8 cellular contexts compared by ENCODE assay signal in the genomic region with DNA sequence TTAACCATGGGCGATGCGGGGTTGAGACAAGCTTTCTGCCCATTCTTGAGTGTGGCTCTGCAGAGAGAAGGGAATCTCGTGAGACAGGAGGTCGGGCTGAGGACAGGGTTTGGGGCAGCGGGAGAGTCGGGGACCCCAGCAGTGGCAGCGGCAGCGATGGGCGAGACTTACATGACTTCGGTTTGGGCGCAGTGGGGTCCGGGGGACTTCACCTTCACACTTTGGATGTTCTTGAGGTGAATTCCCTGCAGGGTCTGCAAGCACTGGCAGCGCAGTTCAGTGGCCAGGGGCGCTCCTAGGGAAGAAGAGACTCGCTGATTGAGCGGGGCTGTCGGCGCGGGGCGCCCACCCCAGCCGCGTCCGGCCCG. TPM values are rescaled to one million over a fixed set of nuclear protein-coding genes. Genes with fewer than 3 reads are reported as not detected.
DNase-seq lines count a peak whose midpoint lies in the region; ATAC-seq lines count a peak whose summit lies in the region.

No MANE protein-coding gene starts in this region.

- no peaks in the 10 kb centered on the region for H3K79me1 ChIP-seq in mesenchymal stem cell (replicated peaks; ENCODE audit: low read length, poor library complexity, severe bottlenecking)

- peaks cover 9% of the 10 kb centered on the region for H3K4me1 Mint-ChIP-seq in activated naive CD4-positive, alpha-beta T cell treated with anti-CD3 and anti-CD28 coated beads, Interleukin-2, amount 10 ng/mL, durations not matched to agents 7 days and 5 days

- H3K27me3 ChIP-seq in mesenchymal stem cell (ENCODE audit: control insufficient read depth in 1 of 2, insufficient read depth in 1 of 2, low read length in 2 of 2), result no peaks in the 10 kb centered on the region

- peak overlapping the region; percentile 60 for H3K4me3 Mint-ChIP-seq in activated naive CD4-positive, alpha-beta T cell treated with anti-CD3 and anti-CD28 coated beads, Interleukin-2, amount 10 ng/mL, durations not matched to agents 7 days and 5 days

- H4K91ac ChIP-seq in mesenchymal stem cell (ENCODE audit: low read length), result peak overlapping the region; percentile 70

- no peak for DNase-seq in activated naive CD4-positive, alpha-beta T cell treated with anti-CD3 and anti-CD28 coated beads, Interleukin-2, amount 10 ng/mL, durations not matched to agents 7 days and 5 days
- no peak for DNase-seq in activated naive CD4-positive, alpha-beta T cell treated with anti-CD3 and anti-CD28 coated beads, Interleukin-2, amount 50 U/mL, for 16 hours
- peak; percentile 62 for DNase-seq in mesenchymal stem cell
- no peak for DNase-seq in SHP77 (lab: John Stamatoyannopoulos, UW)
- no peak for DNase-seq in stimulated activated CD4-positive, alpha-beta T cell treated with anti-CD3 and anti-CD28 coated beads, Interleukin-15, amount 100 ng/mL, for 24 hours

- peak overlapping the region in 1 of 2 experiments; percentile 20 for H3K14ac ChIP-seq in mesenchymal stem cell (ENCODE audit: low read length in 2 of 2)

- H3K9me3 Mint-ChIP-seq in activated naive CD4-positive, alpha-beta T cell treated with anti-CD3 and anti-CD28 coated beads, Interleukin-2, amount 10 ng/mL, durations not matched to agents 7 days and 5 days, result no peaks in the 10 kb centered on the region

- CTCF ChIA-PET in activated naive CD4-positive, alpha-beta T cell treated with anti-CD3 and anti-CD28 coated beads, Interleukin-2, amount 10 ng/mL, durations not matched to agents 7 days and 5 days (lab: Charles Lee), result no interaction called here

- H3K36me3 ChIP-seq in mesenchymal stem cell (ENCODE audit: control insufficient read depth in 1 of 2, insufficient read depth in 2 of 2, low read depth in 1 of 2, low read length in 2 of 2) (no peaks in the 10 kb centered on the region), urinary bladder (ENCODE audit: insufficient read depth) (no peaks in the 10 kb centered on the region)

- ATAC-seq in GM21737 (IDR thresholded peaks at IDR 0.05; ENCODE audit: unreplicated experiment), result no peak

- H3K36me3 Mint-ChIP-seq in activated naive CD4-positive, alpha-beta T cell treated with anti-CD3 and anti-CD28 coated beads, Interleukin-2, amount 10 ng/mL, durations not matched to agents 7 days and 5 days, result no peaks in the 10 kb centered on the region

- H2AK5ac ChIP-seq in mesenchymal stem cell (ENCODE audit: low read length, severe bottlenecking), result no peak overlapping the region

- H3K18ac ChIP-seq in mesenchymal stem cell (ENCODE audit: low read depth in 1 of 2, low read length in 2 of 2), result peak overlapping the region; percentile 28 to 85

- H3K27ac ChIP-seq in cingulate gyrus (ENCODE audit: low read depth, low read length) (peak overlapping the region; percentile 33), mesenchymal stem cell (ENCODE audit: low read length, poor library complexity, severe bottlenecking) (no peak overlapping the region), urinary bladder (ENCODE audit: low read depth) (no peak overlapping the region)

- no peak overlapping the region for H2BK15ac ChIP-seq in mesenchymal stem cell (ENCODE audit: low read depth, poor library complexity, severe bottlenecking)

- peak overlapping the region in 1 of 2 experiments; percentile 34 for H3K4ac ChIP-seq in mesenchymal stem cell (ENCODE audit: low read depth in 1 of 2, low read length in 2 of 2)

- no peak overlapping the region for H3K27ac Mint-ChIP-seq in activated naive CD4-positive, alpha-beta T cell treated with anti-CD3 and anti-CD28 coated beads, Interleukin-2, amount 10 ng/mL, durations not matched to agents 7 days and 5 days

- peak overlapping the region; percentile 86 for H4K8ac ChIP-seq in mesenchymal stem cell (ENCODE audit: low read length)

- WGBS in mesenchymal stem cell, result 13% methylated on average over 24 of the region's 24 CpGs
- WGBS in urinary bladder, result 9% methylated on average over 24 of the region's 24 CpGs

- H3K4me1 ChIP-seq in mesenchymal stem cell (ENCODE audit: control insufficient read depth, insufficient read depth, low read depth, low read length), result peaks cover 5% of the 10 kb centered on the region
- peaks cover 1% of the 10 kb centered on the region for H3K4me1 ChIP-seq in urinary bladder (ENCODE audit: insufficient read depth)

- no peak overlapping the region for H2AFZ ChIP-seq in mesenchymal stem cell (ENCODE audit: low read depth, low read length)

- H2BK120ac ChIP-seq in mesenchymal stem cell (ENCODE audit: low read depth, low read length), result peak overlapping the region; percentile 15

- H2BK12ac ChIP-seq in mesenchymal stem cell (ENCODE audit: low read length in 2 of 2), result peak overlapping the region in 1 of 2 experiments; percentile 12

- peak overlapping the region; percentile 99 for H3K9ac ChIP-seq in mesenchymal stem cell (ENCODE audit: low read length)

- H3K9me3 ChIP-seq in mesenchymal stem cell (ENCODE audit: control insufficient read depth, low read length), result no peaks in the 10 kb centered on the region

- H3K4me3 ChIP-seq in mesenchymal stem cell (ENCODE audit: insufficient read depth in 1 of 2, low read depth in 1 of 2, low read length in 2 of 2) (peak overlapping the region; percentile 57 to 94), urinary bladder (ENCODE audit: low read depth, low read length) (peak overlapping the region; percentile 44)

- H3K27me3 Mint-ChIP-seq in activated naive CD4-positive, alpha-beta T cell treated with anti-CD3 and anti-CD28 coated beads, Interleukin-2, amount 10 ng/mL, durations not matched to agents 7 days and 5 days, result peaks cover 49% of the 10 kb centered on the region

- H3K4me2 ChIP-seq in mesenchymal stem cell (ENCODE audit: low read length, poor library complexity, severe bottlenecking), result peak overlapping the region; percentile 89

- H2BK5ac ChIP-seq in mesenchymal stem cell (ENCODE audit: low read depth, low read length, poor library complexity, severe bottlenecking), result no peak overlapping the region

- H3K23ac ChIP-seq in mesenchymal stem cell (ENCODE audit: low read length in 2 of 2), result no peak overlapping the region

RNA-seq across cellular contexts. Expression of a gene that starts 0.4 kb away (rescaled TPM):
- polyA plus RNA-seq in mesenchymal stem cell (2013, experiment 1 of 2), result 33.7 TPM
- polyA plus RNA-seq in mesenchymal stem cell (2013, experiment 2 of 2), result 28.7 TPM
- total RNA-seq in urinary bladder, result 2.2 TPM
- polyA plus RNA-seq in urinary bladder, result 9.4 TPM

RNA-seq across cellular contexts. Expression of a gene that starts 59.3 kb away (rescaled TPM):
- 6.0 TPM for polyA plus RNA-seq in mesenchymal stem cell (2013, experiment 1 of 2)
- polyA plus RNA-seq in mesenchymal stem cell (2013, experiment 2 of 2), result 6.5 TPM
- 21.1 TPM for total RNA-seq in urinary bladder
- 5.8 TPM for polyA plus RNA-seq in urinary bladder
